8 cellular contexts compared by ENCODE assay signal in genomic region chr19:51417107-51417806, GRCh38. TPM values are rescaled to one million over a fixed set of nuclear protein-coding genes. Genes with fewer than 3 reads are reported as not detected.
DNase-seq lines count a peak whose midpoint lies in the region; ATAC-seq, FAIRE-seq and TF ChIP-seq lines count a peak whose summit lies in the region.

Gene SIGLEC10 (minus strand): TSS chr19:51417642. CDS start chr19:51417581, 61 bp downstream.

- H3K9me3 ChIP-seq in DOHH2 (ENCODE audit: control insufficient read depth, insufficient read depth, low read length), result no peaks in the 10 kb centered on the region
- no peaks in the 10 kb centered on the region for H3K9me3 ChIP-seq in GM12878 (replicated peaks; ENCODE audit: control insufficient read depth, insufficient read depth, low read length)

- H3K4me1 ChIP-seq in DOHH2 (ENCODE audit: control insufficient read depth, low read length) (peaks cover 26% of the 10 kb centered on the region), GM12878 (ENCODE audit: control insufficient read depth, insufficient read depth, low read length) (peaks cover 16% of the 10 kb centered on the region)

- H3K9ac ChIP-seq in GM12878 (ENCODE audit: control insufficient read depth, insufficient read depth, low read length), result peak within 1 kb of the TSS; percentile 48

- TF ChIP-seq POLR2A in GM12878 (IDR thresholded peaks at IDR 0.05; ENCODE audit: low read depth, low read length), result peak; percentile 91

- POLR2A ChIA-PET in GM12878 (lab: Charles Lee), result interaction anchor here (0.6 to 2.9 kb wide), 8 partner anchors 10 to 78 kb away, joined by 3 to 37 read pairs (median 3); partner anchors contain the start of genes LIM2 and NKG7

- H3K36me3 ChIP-seq in DOHH2 (ENCODE audit: control insufficient read depth, low read length), result no peaks in the 10 kb centered on the region
- no peaks in the 10 kb centered on the region for H3K36me3 ChIP-seq in GM12878 (ENCODE audit: control insufficient read depth in 2 of 2, insufficient read depth in 2 of 2, low read length in 1 of 2)

- in situ Hi-C loops in GM12878 (cut with MboI), result no loop called here

- RAD21 ChIA-PET in GM12878 (lab: Charles Lee; ENCODE audit: unreplicated experiment), result interaction anchor here (0.6 to 5.8 kb wide), 14 partner anchors 10 to 244 kb away, joined by 3 to 51 read pairs (median 6); partner anchors contain the start of gene NKG7

- CTCF ChIA-PET in GM12878 (lab: Yijun Ruan, JAX), result interaction anchor here (0.6 to 9.7 kb wide), 19 partner anchors 8 to 361 kb away, joined by 3 to 142 read pairs (median 6); partner anchors contain the start of genes LIM2 and NKG7

- H3K4me2 ChIP-seq in DOHH2 (ENCODE audit: low read length), result peak within 1 kb of the TSS; percentile 78
- H3K4me2 ChIP-seq in GM12878 (ENCODE audit: control insufficient read depth, insufficient read depth), result peak within 1 kb of the TSS; percentile 88

- DNase-seq in M059J (ENCODE audit: low read depth) (peak; percentile 35), GM12878 (ENCODE audit: low read depth, low spot score) (no peak), NCI-H510A treated with DMSO at 0.1 percent for 48 hours (lab: John Stamatoyannopoulos, UW) (no peak), retina (no peak)
- DNase-seq in stimulated activated CD8-positive, alpha-beta memory T cell treated with anti-CD3 and anti-CD28 coated beads, Interleukin-15, amount 100 ng/mL, for 48 hours (ENCODE audit: low read depth in 2 of 2), result peak; percentile 46 to 64
- no peak for DNase-seq in effector CD4-positive, alpha-beta T cell

- peak within 1 kb of the TSS; percentile 83 for H3K4me3 ChIP-seq in DOHH2 (ENCODE audit: low read length)
- peak within 1 kb of the TSS; percentile 49; the same call in 1 of the 2 replicates for H3K4me3 ChIP-seq in GM12878

- H3K27me3 ChIP-seq in DOHH2 (ENCODE audit: control insufficient read depth, low read length), result no peaks in the 10 kb centered on the region
- H3K27me3 ChIP-seq in GM12878 (replicated peaks in 1 of 2; ENCODE audit: control insufficient read depth in 2 of 2, insufficient read depth in 2 of 2, low read length in 1 of 2), result no peaks in the 10 kb centered on the region

- H3K79me2 ChIP-seq in DOHH2 (ENCODE audit: control insufficient read depth, low read length) (peaks cover 6% of the 10 kb centered on the region; the same call in 1 of the 2 replicates), GM12878 (ENCODE audit: control insufficient read depth, insufficient read depth, low read length) (no peaks in the 10 kb centered on the region)

- H2AFZ ChIP-seq in GM12878 (ENCODE audit: control insufficient read depth, low read depth, low read length), result peak within 1 kb of the TSS; percentile 78

- SMC1A ChIA-PET in GM12878 (lab: Charles Lee; ENCODE audit: uncharacterized antibody, unreplicated experiment), result interaction anchor here (0.7 to 2.9 kb wide), 20 partner anchors 9 to 360 kb away, joined by 3 to 43 read pairs (median 5); partner anchors contain the start of gene VSIG10L

- H3K9me2 ChIP-seq in DOHH2 (replicated peaks; ENCODE audit: control insufficient read depth, low read length), result no peaks in the 10 kb centered on the region

- ATAC-seq in GM19452 (IDR thresholded peaks at IDR 0.05; ENCODE audit: unreplicated experiment) (peak; percentile 74), GM12878 (peak; percentile 92)

- intact Hi-C loops in GM12878 (cut with micrococcal nuclease; ENCODE audit: unreplicated experiment), result loop anchor here (2.0 kb wide), 2 partner anchors 22 to 24 kb away; no protein-coding TSS in a partner anchor

- peak; percentile 97 for FAIRE-seq in GM12878 (lab: Jason Lieb, UNC)

- TSS peak; percentile 55 for BruUV-seq in GM12878 (replicated peaks; lab: Mats Ljungman, UMichigan)

- H4K20me1 ChIP-seq in DOHH2 (ENCODE audit: control insufficient read depth, insufficient read depth, low read depth, low read length) (no peaks in the 10 kb centered on the region), GM12878 (ENCODE audit: control insufficient read depth, insufficient read depth) (no peaks in the 10 kb centered on the region)

- H3K27ac ChIP-seq in DOHH2 (ENCODE audit: low read depth, low read length) (peak within 1 kb of the TSS; percentile 56), GM12878 (ENCODE audit: control insufficient read depth, insufficient read depth) (peak within 1 kb of the TSS; percentile 50)

- no peak for TF ChIP-seq RAD21 in GM12878 (IDR thresholded peaks at IDR 0.05; ENCODE audit: insufficient read depth, low read depth, low read length)

- TF ChIP-seq EP300 in GM12878 (IDR thresholded peaks at IDR 0.05; ENCODE audit: borderline replicate concordance in 1 of 2, control insufficient read depth in 1 of 2, low read depth in 2 of 2, low read length in 2 of 2), result no peak

- H3F3A ChIP-seq in DOHH2 (ENCODE audit: control insufficient read depth, insufficient read depth), result no peaks in the 10 kb centered on the region

- TF ChIP-seq CTCF in DOHH2 (IDR thresholded peaks at IDR 0.05; ENCODE audit: low read depth, low read length, poor library complexity, severe bottlenecking) (no peak), GM12878 (IDR thresholded peaks at IDR 0.05 in 2 of 3, conservative IDR thresholded peaks at IDR 0.05 in 1 of 3; ENCODE audit: control insufficient read depth in 2 of 3, extremely low read depth in 1 of 3, insufficient read depth in 1 of 3, low read depth in 3 of 3, low read length in 3 of 3) (no peak)

- 14% methylated on average over 21 of the region's 21 CpGs for WGBS in GM12878 (ENCODE audit: insufficient coverage, insufficient replicate concordance, low lambda C conversion rate, missing lambda C conversion rate)

TF ChIP-seq in GM12878, 131 proteins besides CTCF, POLR2A, EP300 and RAD21 (continues in another document):
- no peak; the same call in 1 of the 2 replicates for TF ChIP-seq NFIC (IDR thresholded peaks at IDR 0.05; ENCODE audit: low read depth, low read length)
- peak; percentile 44; the same call in 1 of the 2 replicates for TF ChIP-seq FOXM1 (IDR thresholded peaks at IDR 0.05; ENCODE audit: low read depth, low read length)
- no peak for TF ChIP-seq SREBF1 (IDR thresholded peaks at IDR 0.05; ENCODE audit: low read length)
- TF ChIP-seq RCOR1 (conservative IDR thresholded peaks at IDR 0.05; ENCODE audit: low read depth, low read length), result 0 out of 2 replicates have a peak, but pooled peaks have one; percentile 28
- TF ChIP-seq MLLT1 (IDR thresholded peaks at IDR 0.05), result peak; percentile 45; the same call in 1 of the 2 replicates
- no peak for TF ChIP-seq CHD1 (IDR thresholded peaks at IDR 0.05; ENCODE audit: low read depth, low read length)
- TF ChIP-seq MYB (IDR thresholded peaks at IDR 0.05; ENCODE audit: borderline replicate concordance, low read depth, low read length), result no peak
- TF ChIP-seq BHLHE40 (IDR thresholded peaks at IDR 0.05; ENCODE audit: borderline replicate concordance in 1 of 2, low read depth in 2 of 2, low read length in 1 of 2), result no peak
- no peak for TF ChIP-seq NR2C1 (IDR thresholded peaks at IDR 0.05)
- peak; percentile 46; the same call in 1 of the 2 replicates for TF ChIP-seq TAF1 (IDR thresholded peaks at IDR 0.05; ENCODE audit: borderline replicate concordance, low read depth, low read length)

RNA-seq across cellular contexts. Expression of gene SIGLEC10, which starts in this region (rescaled TPM):
- not detected in 2 replicates for total RNA-seq in M059J (2014; rRNA removed; shearing (Covaris generic))
- total RNA-seq in GM12878 (2013; cell fraction: nucleolus; rRNA removed), result 27.2 and 31.5 TPM in 2 replicates
- total RNA-seq in GM12878 (2014; rRNA removed), result 11.3 and 13.0 TPM in 2 replicates
- 7.0 and 7.7 TPM in 2 replicates for total RNA-seq in GM12878 (2014; rRNA removed; fragmentation: Illumina TruSeq; extraction: Trizol)
- 12.2 and 13.3 TPM in 2 replicates for total RNA-seq in GM12878 (2021)
- polyA plus RNA-seq in GM12878 (2011; ENCODE audit: low read depth), result 5.6 TPM
- polyA plus RNA-seq in GM12878 (2011; rRNA removed), result 1.4 and 2.3 TPM in 2 replicates
- polyA plus RNA-seq in GM12878 (2011; cell fraction: cytosol; rRNA removed), result 1.6 and 2.1 TPM in 2 replicates
- 2.3 and 4.2 TPM in 2 replicates for polyA plus RNA-seq in GM12878 (2011; cell fraction: nucleus; rRNA removed)
- 7.1 and 14.4 TPM in 2 replicates for polyA plus RNA-seq in GM12878 (2012)
- 13.0 and 16.8 TPM in 2 replicates for polyA plus RNA-seq in GM12878 (2014; fragmentation: Illumina TruSeq; extraction: Trizol)
- polyA plus RNA-seq in GM12878 (2014; fragmentation: Nextera tagmentation; extraction: Ambion mirVana), result 1 to 10 TPM; 2.5 to 3.0 TPM
- 12.9 and 14.8 TPM in 2 replicates for polyA plus RNA-seq in GM12878 (2014; rRNA removed)
- polyA plus RNA-seq in GM12878 (2016; fragmentation: Nextera tagmentation; extraction: Ambion mirVana), result 1 to 10 TPM; 7.5 to 7.9 TPM
- polyA minus RNA-seq in GM12878 (2011; rRNA and poly(A)+ RNA removed), result 0.66 and 2.3 TPM in 2 replicates
- 0.67 and 0.94 TPM in 2 replicates for polyA minus RNA-seq in GM12878 (2011; cell fraction: cytosol; rRNA and poly(A)+ RNA removed)
- 0.73 and 0.96 TPM in 2 replicates for polyA minus RNA-seq in GM12878 (2011; cell fraction: nucleus; rRNA and poly(A)+ RNA removed)

Comparison
In these comparisons a context has a peak if more than half of its experiments do, and no peak if none do; other contexts are left out.
1. Peak in DNase-seq in M059J; RNA of the gene not detected or under 1 TPM.
2. DNase-seq: peak in stimulated activated CD8-positive, alpha-beta memory T cell treated with anti-CD3 and anti-CD28 coated beads, Interleukin-15, amount 100 ng/mL, for 48 hours (2 of 2); none in GM12878 (single experiment), NCI-H510A treated with DMSO at 0.1 percent for 48 hours (single experiment), retina (single experiment) and effector CD4-positive, alpha-beta T cell (single experiment).